ENCODE assay signal across 1 cellular context in genomic region chr13:49219647-49220034, GRCh38.
TF ChIP-seq lines count a peak whose summit lies in the region.

No MANE protein-coding gene starts in this region.

TF ChIP-seq in IMR-90, 13 proteins besides CTCF, POLR2A, EP300 and RAD21 (continued from another document):
- no peak for TF ChIP-seq ELK1 (IDR thresholded peaks at IDR 0.05; ENCODE audit: borderline replicate concordance, low read depth, low read length)
- no peak for TF ChIP-seq CEBPB (IDR thresholded peaks at IDR 0.05; ENCODE audit: low read depth, low read length)
- TF ChIP-seq RFX5 (IDR thresholded peaks at IDR 0.05; ENCODE audit: low read depth, low read length) = no peak
- no peak for TF ChIP-seq FOS (IDR thresholded peaks at IDR 0.05; ENCODE audit: low read depth, low read length)
- no peak for TF ChIP-seq USF2 (IDR thresholded peaks at IDR 0.05; ENCODE audit: low read depth, low read length)
- TF ChIP-seq RCOR1 (IDR thresholded peaks at IDR 0.05; ENCODE audit: insufficient replicate concordance, low read length) = no peak
- no peak for TF ChIP-seq NFE2L2 (IDR thresholded peaks at IDR 0.05; ENCODE audit: low read depth, low read length)
- TF ChIP-seq MAZ (IDR thresholded peaks at IDR 0.05; ENCODE audit: borderline replicate concordance, low read depth, low read length) = no peak
- TF ChIP-seq MXI1 (IDR thresholded peaks at IDR 0.05; ENCODE audit: borderline replicate concordance, low read depth, low read length) = no peak
- TF ChIP-seq BHLHE40 (IDR thresholded peaks at IDR 0.05; ENCODE audit: low read depth, low read length) = no peak
- no peak for TF ChIP-seq CHD1 (IDR thresholded peaks at IDR 0.05; ENCODE audit: low read depth, low read length)
- TF ChIP-seq SMC3 (IDR thresholded peaks at IDR 0.05; ENCODE audit: low read depth, low read length) = no peak
